ENCODE assay signal across 1 cellular context in the genomic region with DNA sequence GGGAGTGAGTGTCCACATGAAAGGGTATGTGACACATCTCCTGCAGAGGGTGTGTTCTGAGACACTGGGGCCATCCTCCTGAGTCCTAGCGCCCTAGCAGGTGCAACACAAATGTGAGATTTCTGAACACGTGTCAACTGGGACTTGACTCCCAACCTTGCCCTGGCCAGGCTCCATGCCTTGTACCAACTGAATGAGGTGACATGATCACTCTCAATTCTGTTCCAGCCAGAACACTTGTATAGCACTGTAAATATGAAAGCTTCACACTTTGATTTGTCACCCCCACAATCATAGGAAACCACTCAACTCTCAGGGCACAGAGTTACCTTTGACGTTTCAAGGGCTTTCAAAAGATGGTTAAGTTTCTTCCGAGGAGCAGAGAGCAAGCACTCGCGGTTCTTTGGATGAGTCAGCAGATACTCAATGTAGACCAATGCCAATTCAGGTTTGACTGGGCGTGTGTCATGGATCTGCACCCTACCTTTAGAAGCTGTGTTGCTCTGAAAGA.
A peak's percentile ranks its signal among the peaks of the same experiment; 100 is the strongest.
TF ChIP-seq lines count a peak whose summit lies in the region.

No MANE protein-coding gene starts in this region.

TF ChIP-seq in GM12878, 131 proteins besides CTCF, POLR2A, EP300 and RAD21 (continued from another document and continues in another):
- TF ChIP-seq, protein P1, sequence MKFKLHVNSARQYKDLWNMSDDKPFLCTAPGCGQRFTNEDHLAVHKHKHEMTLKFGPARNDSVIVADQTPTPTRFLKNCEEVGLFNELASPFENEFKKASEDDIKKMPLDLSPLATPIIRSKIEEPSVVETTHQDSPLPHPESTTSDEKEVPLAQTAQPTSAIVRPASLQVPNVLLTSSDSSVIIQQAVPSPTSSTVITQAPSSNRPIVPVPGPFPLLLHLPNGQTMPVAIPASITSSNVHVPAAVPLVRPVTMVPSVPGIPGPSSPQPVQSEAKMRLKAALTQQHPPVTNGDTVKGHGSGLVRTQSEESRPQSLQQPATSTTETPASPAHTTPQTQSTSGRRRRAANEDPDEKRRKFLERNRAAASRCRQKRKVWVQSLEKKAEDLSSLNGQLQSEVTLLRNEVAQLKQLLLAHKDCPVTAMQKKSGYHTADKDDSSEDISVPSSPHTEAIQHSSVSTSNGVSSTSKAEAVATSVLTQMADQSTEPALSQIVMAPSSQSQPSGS (IDR thresholded peaks at IDR 0.05; ENCODE audit: low read length): peak; percentile 79; the same call in 1 of the 2 replicates
- no peak for TF ChIP-seq MYC (IDR thresholded peaks at IDR 0.05; ENCODE audit: insufficient read depth, insufficient read length, insufficient replicate concordance, low read length, severe bottlenecking)
- TF ChIP-seq, protein P2, sequence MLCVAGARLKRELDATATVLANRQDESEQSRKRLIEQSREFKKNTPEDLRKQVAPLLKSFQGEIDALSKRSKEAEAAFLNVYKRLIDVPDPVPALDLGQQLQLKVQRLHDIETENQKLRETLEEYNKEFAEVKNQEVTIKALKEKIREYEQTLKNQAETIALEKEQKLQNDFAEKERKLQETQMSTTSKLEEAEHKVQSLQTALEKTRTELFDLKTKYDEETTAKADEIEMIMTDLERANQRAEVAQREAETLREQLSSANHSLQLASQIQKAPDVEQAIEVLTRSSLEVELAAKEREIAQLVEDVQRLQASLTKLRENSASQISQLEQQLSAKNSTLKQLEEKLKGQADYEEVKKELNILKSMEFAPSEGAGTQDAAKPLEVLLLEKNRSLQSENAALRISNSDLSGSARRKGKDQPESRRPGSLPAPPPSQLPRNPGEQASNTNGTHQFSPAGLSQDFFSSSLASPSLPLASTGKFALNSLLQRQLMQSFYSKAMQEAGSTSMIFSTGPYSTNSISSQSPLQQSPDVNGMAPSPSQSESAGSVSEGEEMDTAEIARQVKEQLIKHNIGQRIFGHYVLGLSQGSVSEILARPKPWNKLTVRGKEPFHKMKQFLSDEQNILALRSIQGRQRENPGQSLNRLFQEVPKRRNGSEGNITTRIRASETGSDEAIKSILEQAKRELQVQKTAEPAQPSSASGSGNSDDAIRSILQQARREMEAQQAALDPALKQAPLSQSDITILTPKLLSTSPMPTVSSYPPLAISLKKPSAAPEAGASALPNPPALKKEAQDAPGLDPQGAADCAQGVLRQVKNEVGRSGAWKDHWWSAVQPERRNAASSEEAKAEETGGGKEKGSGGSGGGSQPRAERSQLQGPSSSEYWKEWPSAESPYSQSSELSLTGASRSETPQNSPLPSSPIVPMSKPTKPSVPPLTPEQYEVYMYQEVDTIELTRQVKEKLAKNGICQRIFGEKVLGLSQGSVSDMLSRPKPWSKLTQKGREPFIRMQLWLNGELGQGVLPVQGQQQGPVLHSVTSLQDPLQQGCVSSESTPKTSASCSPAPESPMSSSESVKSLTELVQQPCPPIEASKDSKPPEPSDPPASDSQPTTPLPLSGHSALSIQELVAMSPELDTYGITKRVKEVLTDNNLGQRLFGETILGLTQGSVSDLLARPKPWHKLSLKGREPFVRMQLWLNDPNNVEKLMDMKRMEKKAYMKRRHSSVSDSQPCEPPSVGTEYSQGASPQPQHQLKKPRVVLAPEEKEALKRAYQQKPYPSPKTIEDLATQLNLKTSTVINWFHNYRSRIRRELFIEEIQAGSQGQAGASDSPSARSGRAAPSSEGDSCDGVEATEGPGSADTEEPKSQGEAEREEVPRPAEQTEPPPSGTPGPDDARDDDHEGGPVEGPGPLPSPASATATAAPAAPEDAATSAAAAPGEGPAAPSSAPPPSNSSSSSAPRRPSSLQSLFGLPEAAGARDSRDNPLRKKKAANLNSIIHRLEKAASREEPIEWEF (IDR thresholded peaks at IDR 0.05; ENCODE audit: insufficient replicate concordance, low read depth, low read length): no peak
- TF ChIP-seq ZNF207 (IDR thresholded peaks at IDR 0.05; ENCODE audit: borderline replicate concordance): no peak
- no peak for TF ChIP-seq POLR2AphosphoS5 (IDR thresholded peaks at IDR 0.05; ENCODE audit: low read length)
- TF ChIP-seq POU2F2 (IDR thresholded peaks at IDR 0.05; ENCODE audit: borderline replicate concordance, low read depth, low read length): peak; percentile 47; the same call in 2 of the 3 replicates
- no peak for TF ChIP-seq MEF2B (IDR thresholded peaks at IDR 0.05; ENCODE audit: partially characterized antibody, poor library complexity, severe bottlenecking)
- TF ChIP-seq ATF7 (IDR thresholded peaks at IDR 0.05; ENCODE audit: low read depth): peak; percentile 73
- peak; percentile 59; the same call in 1 of the 2 replicates for TF ChIP-seq ZNF217 (IDR thresholded peaks at IDR 0.05)
- peak; percentile 78 for TF ChIP-seq CREB1 (IDR thresholded peaks at IDR 0.05; ENCODE audit: low read depth)
- TF ChIP-seq, protein P3, sequence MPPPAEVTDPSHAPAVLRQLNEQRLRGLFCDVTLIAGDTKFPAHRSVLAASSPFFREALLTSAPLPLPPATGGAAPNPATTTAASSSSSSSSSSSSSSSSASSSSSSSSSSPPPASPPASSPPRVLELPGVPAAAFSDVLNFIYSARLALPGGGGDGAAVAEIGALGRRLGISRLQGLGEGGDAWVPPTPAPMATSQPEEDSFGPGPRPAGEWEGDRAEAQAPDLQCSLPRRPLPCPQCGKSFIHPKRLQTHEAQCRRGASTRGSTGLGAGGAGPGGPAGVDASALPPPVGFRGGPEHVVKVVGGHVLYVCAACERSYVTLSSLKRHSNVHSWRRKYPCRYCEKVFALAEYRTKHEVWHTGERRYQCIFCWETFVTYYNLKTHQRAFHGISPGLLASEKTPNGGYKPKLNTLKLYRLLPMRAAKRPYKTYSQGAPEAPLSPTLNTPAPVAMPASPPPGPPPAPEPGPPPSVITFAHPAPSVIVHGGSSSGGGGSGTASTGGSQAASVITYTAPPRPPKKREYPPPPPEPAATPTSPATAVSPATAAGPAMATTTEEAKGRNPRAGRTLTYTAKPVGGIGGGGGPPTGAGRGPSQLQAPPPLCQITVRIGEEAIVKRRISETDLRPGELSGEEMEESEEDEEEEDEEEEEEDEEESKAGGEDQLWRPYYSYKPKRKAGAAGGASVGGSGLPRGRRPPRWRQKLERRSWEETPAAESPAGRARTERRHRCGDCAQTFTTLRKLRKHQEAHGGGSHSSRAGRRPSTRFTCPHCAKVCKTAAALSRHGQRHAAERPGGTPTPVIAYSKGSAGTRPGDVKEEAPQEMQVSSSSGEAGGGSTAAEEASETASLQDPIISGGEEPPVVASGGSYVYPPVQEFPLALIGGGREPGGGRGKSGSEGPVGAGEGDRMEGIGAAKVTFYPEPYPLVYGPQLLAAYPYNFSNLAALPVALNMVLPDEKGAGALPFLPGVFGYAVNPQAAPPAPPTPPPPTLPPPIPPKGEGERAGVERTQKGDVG (CRISPR knock-in tag; IDR thresholded peaks at IDR 0.05): no peak
- TF ChIP-seq ZNF622 (IDR thresholded peaks at IDR 0.05): no peak
- no peak for TF ChIP-seq NR2C1 (IDR thresholded peaks at IDR 0.05)
- TF ChIP-seq, protein P4, sequence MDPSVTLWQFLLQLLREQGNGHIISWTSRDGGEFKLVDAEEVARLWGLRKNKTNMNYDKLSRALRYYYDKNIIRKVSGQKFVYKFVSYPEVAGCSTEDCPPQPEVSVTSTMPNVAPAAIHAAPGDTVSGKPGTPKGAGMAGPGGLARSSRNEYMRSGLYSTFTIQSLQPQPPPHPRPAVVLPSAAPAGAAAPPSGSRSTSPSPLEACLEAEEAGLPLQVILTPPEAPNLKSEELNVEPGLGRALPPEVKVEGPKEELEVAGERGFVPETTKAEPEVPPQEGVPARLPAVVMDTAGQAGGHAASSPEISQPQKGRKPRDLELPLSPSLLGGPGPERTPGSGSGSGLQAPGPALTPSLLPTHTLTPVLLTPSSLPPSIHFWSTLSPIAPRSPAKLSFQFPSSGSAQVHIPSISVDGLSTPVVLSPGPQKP (IDR thresholded peaks at IDR 0.05; ENCODE audit: low read depth, low read length): no peak
- no peak for TF ChIP-seq SREBF1 (IDR thresholded peaks at IDR 0.05; ENCODE audit: low read length)
- peak; percentile 40; the same call in 1 of the 2 replicates for TF ChIP-seq NBN (IDR thresholded peaks at IDR 0.05)
- TF ChIP-seq MYB (IDR thresholded peaks at IDR 0.05; ENCODE audit: borderline replicate concordance, low read depth, low read length): no peak
- TF ChIP-seq PML (IDR thresholded peaks at IDR 0.05; ENCODE audit: low read length): peak; percentile 68
- peak; percentile 52 for TF ChIP-seq SP1 (IDR thresholded peaks at IDR 0.05; ENCODE audit: low read depth, low read length)
- peak; percentile 96 for TF ChIP-seq RUNX3 (IDR thresholded peaks at IDR 0.05; ENCODE audit: low read length)
- TF ChIP-seq CREM (IDR thresholded peaks at IDR 0.05; ENCODE audit: low read depth): peak; percentile 88
- TF ChIP-seq TCF7 (IDR thresholded peaks at IDR 0.05; ENCODE audit: borderline replicate concordance): no peak
- TF ChIP-seq, protein P5, sequence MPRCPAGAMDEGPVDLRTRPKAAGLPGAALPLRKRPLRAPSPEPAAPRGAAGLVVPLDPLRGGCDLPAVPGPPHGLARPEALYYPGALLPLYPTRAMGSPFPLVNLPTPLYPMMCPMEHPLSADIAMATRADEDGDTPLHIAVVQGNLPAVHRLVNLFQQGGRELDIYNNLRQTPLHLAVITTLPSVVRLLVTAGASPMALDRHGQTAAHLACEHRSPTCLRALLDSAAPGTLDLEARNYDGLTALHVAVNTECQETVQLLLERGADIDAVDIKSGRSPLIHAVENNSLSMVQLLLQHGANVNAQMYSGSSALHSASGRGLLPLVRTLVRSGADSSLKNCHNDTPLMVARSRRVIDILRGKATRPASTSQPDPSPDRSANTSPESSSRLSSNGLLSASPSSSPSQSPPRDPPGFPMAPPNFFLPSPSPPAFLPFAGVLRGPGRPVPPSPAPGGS (IDR thresholded peaks at IDR 0.05; ENCODE audit: borderline replicate concordance, insufficient read depth, low read depth, low read length, poor library complexity, severe bottlenecking): peak; percentile 40
- TF ChIP-seq, protein P6, sequence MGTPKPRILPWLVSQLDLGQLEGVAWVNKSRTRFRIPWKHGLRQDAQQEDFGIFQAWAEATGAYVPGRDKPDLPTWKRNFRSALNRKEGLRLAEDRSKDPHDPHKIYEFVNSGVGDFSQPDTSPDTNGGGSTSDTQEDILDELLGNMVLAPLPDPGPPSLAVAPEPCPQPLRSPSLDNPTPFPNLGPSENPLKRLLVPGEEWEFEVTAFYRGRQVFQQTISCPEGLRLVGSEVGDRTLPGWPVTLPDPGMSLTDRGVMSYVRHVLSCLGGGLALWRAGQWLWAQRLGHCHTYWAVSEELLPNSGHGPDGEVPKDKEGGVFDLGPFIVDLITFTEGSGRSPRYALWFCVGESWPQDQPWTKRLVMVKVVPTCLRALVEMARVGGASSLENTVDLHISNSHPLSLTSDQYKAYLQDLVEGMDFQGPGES (IDR thresholded peaks at IDR 0.05): no peak
- no peak for TF ChIP-seq ZNF384 (IDR thresholded peaks at IDR 0.05; ENCODE audit: borderline replicate concordance, low read depth, low read length)
- TF ChIP-seq RB1 (IDR thresholded peaks at IDR 0.05; ENCODE audit: borderline replicate concordance): no peak
- TF ChIP-seq KLF5 (IDR thresholded peaks at IDR 0.05; ENCODE audit: partially characterized antibody): peak; percentile 34
- TF ChIP-seq, protein P7, sequence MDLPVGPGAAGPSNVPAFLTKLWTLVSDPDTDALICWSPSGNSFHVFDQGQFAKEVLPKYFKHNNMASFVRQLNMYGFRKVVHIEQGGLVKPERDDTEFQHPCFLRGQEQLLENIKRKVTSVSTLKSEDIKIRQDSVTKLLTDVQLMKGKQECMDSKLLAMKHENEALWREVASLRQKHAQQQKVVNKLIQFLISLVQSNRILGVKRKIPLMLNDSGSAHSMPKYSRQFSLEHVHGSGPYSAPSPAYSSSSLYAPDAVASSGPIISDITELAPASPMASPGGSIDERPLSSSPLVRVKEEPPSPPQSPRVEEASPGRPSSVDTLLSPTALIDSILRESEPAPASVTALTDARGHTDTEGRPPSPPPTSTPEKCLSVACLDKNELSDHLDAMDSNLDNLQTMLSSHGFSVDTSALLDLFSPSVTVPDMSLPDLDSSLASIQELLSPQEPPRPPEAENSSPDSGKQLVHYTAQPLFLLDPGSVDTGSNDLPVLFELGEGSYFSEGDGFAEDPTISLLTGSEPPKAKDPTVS (IDR thresholded peaks at IDR 0.05; ENCODE audit: low read depth, low read length): no peak
- TF ChIP-seq, protein P8, sequence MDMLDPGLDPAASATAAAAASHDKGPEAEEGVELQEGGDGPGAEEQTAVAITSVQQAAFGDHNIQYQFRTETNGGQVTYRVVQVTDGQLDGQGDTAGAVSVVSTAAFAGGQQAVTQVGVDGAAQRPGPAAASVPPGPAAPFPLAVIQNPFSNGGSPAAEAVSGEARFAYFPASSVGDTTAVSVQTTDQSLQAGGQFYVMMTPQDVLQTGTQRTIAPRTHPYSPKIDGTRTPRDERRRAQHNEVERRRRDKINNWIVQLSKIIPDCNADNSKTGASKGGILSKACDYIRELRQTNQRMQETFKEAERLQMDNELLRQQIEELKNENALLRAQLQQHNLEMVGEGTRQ (IDR thresholded peaks at IDR 0.05; ENCODE audit: borderline replicate concordance, low read depth, low read length): no peak
- TF ChIP-seq RBBP5 (conservative IDR thresholded peaks at IDR 0.05): no peak
- TF ChIP-seq SREBF2 (IDR thresholded peaks at IDR 0.05; ENCODE audit: low read length): no peak
- TF ChIP-seq, protein P9, sequence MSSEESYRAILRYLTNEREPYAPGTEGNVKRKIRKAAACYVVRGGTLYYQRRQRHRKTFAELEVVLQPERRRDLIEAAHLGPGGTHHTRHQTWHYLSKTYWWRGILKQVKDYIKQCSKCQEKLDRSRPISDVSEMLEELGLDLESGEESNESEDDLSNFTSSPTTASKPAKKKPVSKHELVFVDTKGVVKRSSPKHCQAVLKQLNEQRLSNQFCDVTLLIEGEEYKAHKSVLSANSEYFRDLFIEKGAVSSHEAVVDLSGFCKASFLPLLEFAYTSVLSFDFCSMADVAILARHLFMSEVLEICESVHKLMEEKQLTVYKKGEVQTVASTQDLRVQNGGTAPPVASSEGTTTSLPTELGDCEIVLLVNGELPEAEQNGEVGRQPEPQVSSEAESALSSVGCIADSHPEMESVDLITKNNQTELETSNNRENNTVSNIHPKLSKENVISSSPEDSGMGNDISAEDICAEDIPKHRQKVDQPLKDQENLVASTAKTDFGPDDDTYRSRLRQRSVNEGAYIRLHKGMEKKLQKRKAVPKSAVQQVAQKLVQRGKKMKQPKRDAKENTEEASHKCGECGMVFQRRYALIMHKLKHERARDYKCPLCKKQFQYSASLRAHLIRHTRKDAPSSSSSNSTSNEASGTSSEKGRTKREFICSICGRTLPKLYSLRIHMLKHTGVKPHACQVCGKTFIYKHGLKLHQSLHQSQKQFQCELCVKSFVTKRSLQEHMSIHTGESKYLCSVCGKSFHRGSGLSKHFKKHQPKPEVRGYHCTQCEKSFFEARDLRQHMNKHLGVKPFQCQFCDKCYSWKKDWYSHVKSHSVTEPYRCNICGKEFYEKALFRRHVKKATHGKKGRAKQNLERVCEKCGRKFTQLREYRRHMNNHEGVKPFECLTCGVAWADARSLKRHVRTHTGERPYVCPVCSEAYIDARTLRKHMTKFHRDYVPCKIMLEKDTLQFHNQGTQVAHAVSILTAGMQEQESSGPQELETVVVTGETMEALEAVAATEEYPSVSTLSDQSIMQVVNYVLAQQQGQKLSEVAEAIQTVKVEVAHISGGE (CRISPR knock-in tag; IDR thresholded peaks at IDR 0.05): no peak
- no peak for TF ChIP-seq NFYA (IDR thresholded peaks at IDR 0.05; ENCODE audit: borderline replicate concordance, low read depth, low read length)
- TF ChIP-seq STAT1 (conservative IDR thresholded peaks at IDR 0.05): no peak
